ENCODE assay signal across 21 cellular contexts in genomic region chr6:4772750-4773149, GRCh38. TPM values are rescaled to one million over a fixed set of nuclear protein-coding genes. Genes with fewer than 3 reads are reported as not detected.
DNase-seq lines count a peak whose midpoint lies in the region; ATAC-seq, FAIRE-seq and TF ChIP-seq lines count a peak whose summit lies in the region.
"Had no signal": no experiment of that assay in that cellular context is flagged by ENCODE, and none has a peak within 500 bp of the region (broad histone marks: within the 10 kb centered on the region; RNA-seq: fewer than 3 reads in every experiment).

No MANE protein-coding gene starts in this region.

- no peak for FAIRE-seq in urothelium cell line (lab: Jason Lieb, UNC)
- FAIRE-seq: A549, D721Med, G401.6, GM12878, HepG2, RCC 7860 had no signal

- H3K9me3 ChIP-seq in NT2/D1 (ENCODE audit: insufficient read depth, low read length) (no peaks in the 10 kb centered on the region), iPS DF 6.9 (ENCODE audit: control insufficient read depth, insufficient read depth, low read length) (no peaks in the 10 kb centered on the region), mesodermal cell (ENCODE audit: control insufficient read depth, low read length) (peaks cover under 1% of the 10 kb centered on the region)
- H3K9me3 ChIP-seq: A549 had no signal

- WGBS in iPS DF 6.9 (ENCODE audit: insufficient coverage, insufficient read length): no CpG with 5 or more reads among the region's 5 CpGs
- WGBS in mesodermal cell (ENCODE audit: insufficient coverage in 2 of 2), 2 experiments: 13 to 15% methylated on average over 4 of the region's 5 CpGs

- H3K27me3 Mint-ChIP-seq in GM23338 (ENCODE audit: insufficient read depth, low read depth, poor library complexity): peaks cover 17% of the 10 kb centered on the region
- H3K27me3 Mint-ChIP-seq: CD8-positive, alpha-beta memory T cell had no signal

- H3K4me1 ChIP-seq in GM23338 (ENCODE audit: insufficient read depth) (peaks cover 7% of the 10 kb centered on the region), NT2/D1 (ENCODE audit: insufficient read depth, insufficient read length) (no peaks in the 10 kb centered on the region), iPS DF 6.9 (ENCODE audit: control insufficient read depth, insufficient read depth, low read length) (peaks cover 3% of the 10 kb centered on the region; the same call in 1 of the 2 replicates), mesodermal cell (ENCODE audit: control insufficient read depth, insufficient read depth, low read length, poor library complexity, severe bottlenecking) (no peaks in the 10 kb centered on the region)
- H3K4me1 ChIP-seq: A549 had no signal

- H2AFZ ChIP-seq in GM23338: no peak overlapping the region

- H4K20me1 ChIP-seq in GM23338 (replicated peaks; ENCODE audit: insufficient read depth): peaks cover 14% of the 10 kb centered on the region

- peak overlapping the region; percentile 63 for H3K4me3 ChIP-seq in GM23338
- H3K4me3 ChIP-seq in NT2/D1 (ENCODE audit: insufficient read length, low read depth): peak overlapping the region; percentile 89
- H3K4me3 ChIP-seq in iPS DF 6.9 (ENCODE audit: low read length): peak overlapping the region; percentile 51; the same call in 1 of the 2 replicates
- H3K4me3 ChIP-seq in mesodermal cell (ENCODE audit: extremely low read depth, insufficient read depth, low read length, poor library complexity, severe bottlenecking): peak overlapping the region; percentile 0
- H3K4me3 ChIP-seq: A549; BLaER1 treated with 17β-estradiol and CSF1 and Interleukin-3, amounts not matched to agents 10 nM and 100 nM; GM12878; SK-N-MC had no signal

- peak overlapping the region; percentile 93 for H3K27ac Mint-ChIP-seq in GM23338

- H3K27ac ChIP-seq in GM23338 (ENCODE audit: low read depth): peak overlapping the region; percentile 95
- peak overlapping the region; percentile 55 for H3K27ac ChIP-seq in iPS DF 6.9 (ENCODE audit: low read length)
- H3K27ac ChIP-seq in mesodermal cell (ENCODE audit: low read depth, low read length, severe bottlenecking): no peak overlapping the region
- H3K27ac ChIP-seq: A549; BLaER1 treated with 17β-estradiol and CSF1 and Interleukin-3, amounts not matched to agents 10 nM and 100 nM; SK-N-MC had no signal

- peak overlapping the region; percentile 88 for H3K4me2 ChIP-seq in GM23338
- H3K4me2 ChIP-seq: A549; BLaER1 treated with 17β-estradiol and CSF1 and Interleukin-3, amounts not matched to agents 10 nM and 100 nM had no signal

- peaks cover 6% of the 10 kb centered on the region for H3K9me3 Mint-ChIP-seq in GM23338

- peaks cover 19% of the 10 kb centered on the region for H3K4me1 Mint-ChIP-seq in GM23338

- no peak for TF ChIP-seq CTCF in GM23338 (conservative IDR thresholded peaks at IDR 0.05; ENCODE audit: low read depth in 2 of 2)

- peaks cover 13% of the 10 kb centered on the region for H3K36me3 Mint-ChIP-seq in GM23338 (ENCODE audit: low read depth)

- no peaks in the 10 kb centered on the region for H3F3A ChIP-seq in GM23338 (replicated peaks; ENCODE audit: low read depth)

- peak overlapping the region; percentile 91 for H3K9ac ChIP-seq in NT2/D1 (ENCODE audit: insufficient read length, low read depth)
- H3K9ac ChIP-seq: BLaER1 treated with 17β-estradiol and CSF1 and Interleukin-3, amounts not matched to agents 10 nM and 100 nM had no signal

- H3K9me2 ChIP-seq in GM23338 (ENCODE audit: insufficient read depth): no peaks in the 10 kb centered on the region

- H3K36me3 ChIP-seq in GM23338 (ENCODE audit: insufficient read depth) (no peaks in the 10 kb centered on the region), NT2/D1 (ENCODE audit: insufficient read depth, insufficient read length, low read length) (no peaks in the 10 kb centered on the region), iPS DF 6.9 (ENCODE audit: control insufficient read depth, insufficient read depth, low read length) (no peaks in the 10 kb centered on the region), mesodermal cell (ENCODE audit: control insufficient read depth, insufficient read depth, low read length) (no peaks in the 10 kb centered on the region)
- H3K36me3 ChIP-seq: BLaER1 treated with 17β-estradiol and CSF1 and Interleukin-3, amounts not matched to agents 10 nM and 100 nM had no signal

- H3K4me3 Mint-ChIP-seq in GM23338: peak overlapping the region; percentile 89

- ATAC-seq in GM23338: peak; percentile 48
- ATAC-seq: A549, GM12878, HepG2 had no signal

- H3K27me3 ChIP-seq in GM23338 (ENCODE audit: insufficient read depth) (peaks cover 8% of the 10 kb centered on the region), NT2/D1 (ENCODE audit: insufficient read depth, insufficient read length) (peaks cover 5% of the 10 kb centered on the region), iPS DF 6.9 (ENCODE audit: control insufficient read depth, insufficient read depth, low read length) (peaks cover 4% of the 10 kb centered on the region)
- H3K27me3 ChIP-seq: BLaER1 treated with 17β-estradiol and CSF1 and Interleukin-3, amounts not matched to agents 10 nM and 100 nM had no signal

- peaks cover 32% of the 10 kb centered on the region for H3K79me2 ChIP-seq in GM23338 (replicated peaks; ENCODE audit: insufficient read depth)

- DNase-seq in GM23338 (ENCODE audit: low spot score): peak; percentile 96
- DNase-seq in NT2/D1 (ENCODE audit: low read depth, low spot score): peak; percentile 80
- no peak for DNase-seq in iPS DF 6.9 (ENCODE audit: low read depth, low spot score)
- DNase-seq in NCI-H2171 treated with DMSO at 0.1 percent for 48 hours (lab: John Stamatoyannopoulos, UW): no peak
- DNase-seq in urothelium cell line (ENCODE audit: low spot score): no peak
- no peak for DNase-seq in hepatic stellate cell (ENCODE audit: low spot score)
- DNase-seq: CD8-positive, alpha-beta memory T cell; DMS79; KG1; NCI-H2227 treated with DMSO at 0.1 percent for 48 hours; NCI-H524 treated with DMSO at 0.1 percent for 48 hours; Right ventricle myocardium superior had no signal

TF ChIP-seq in GM23338, 12 proteins besides CTCF, POLR2A, EP300 and RAD21:
- TF ChIP-seq NANOG (IDR thresholded peaks at IDR 0.05; ENCODE audit: borderline replicate concordance) (peak; percentile 65; the same call in 1 of the 2 replicates), ZNF331 (CRISPR knock-in tag; IDR thresholded peaks at IDR 0.05; ENCODE audit: low read depth) (no peak), POLR2AphosphoS5 (IDR thresholded peaks at IDR 0.05; ENCODE audit: low read depth) (peak; percentile 89)

RNA-seq across cellular contexts. Expression of gene CDYL, which starts 3.5 kb away (rescaled TPM):
- 123 and 128 TPM in 2 replicates for total RNA-seq in GM23338 (2014; rRNA removed; shearing (Covaris generic))
- polyA plus RNA-seq in GM23338 (2016; fragmentation: Nextera tagmentation; extraction: Ambion mirVana): 61.6 and 67.2 TPM in 2 replicates
- 40.0 TPM for polyA plus RNA-seq in mesodermal cell (2013, experiment 1 of 2)
- polyA plus RNA-seq in mesodermal cell (2013, experiment 2 of 2): 42.9 TPM

Comparison
In these comparisons a context has a peak if more than half of its experiments do, and no peak if none do; other contexts are left out.
1. DNase-seq: peak in GM23338 (single experiment) and NT2/D1 (single experiment); none in iPS DF 6.9 (single experiment), NCI-H2171 treated with DMSO at 0.1 percent for 48 hours (single experiment), urothelium cell line (single experiment) and hepatic stellate cell (single experiment).
2. H3K4me3 ChIP-seq: peak in every context shown above with its lines; median percentile 89 in NT2/D1; 63 in GM23338; 51 in iPS DF 6.9; 0 in mesodermal cell.